Comparison of ENCODE assay signal across 27 cellular contexts in genomic region chr22:49687786-49688515, GRCh38.
"Had no signal": no experiment of that assay in that cellular context is flagged by ENCODE, and none has a peak within 500 bp of the region (broad histone marks: within the 10 kb centered on the region; RNA-seq: fewer than 3 reads in every experiment).

No MANE protein-coding gene starts in this region.

- H3K4me1 ChIP-seq: ascending aorta, left ventricle myocardium inferior, stomach, thyroid gland had no signal

- H3K4me1 Mint-ChIP-seq: activated CD4-positive, alpha-beta T cell treated with anti-CD3 and anti-CD28 coated beads, Interleukin-2, amount 10 ng/mL, durations not matched to agents 24 days and 14 days; brain had no signal

- ATAC-seq: esophagus mucosa; mucosa of descending colon; natural killer cell treated with Interleukin-12 subunit alpha and Interleukin-12 subunit beta and Interleukin-15 and Interleukin-18, amount 100 ng/mL, for 72 hours; stimulated activated naive B cell treated with anti-CD40 and anti-IgM and Interleukin-4, amounts not matched to agents 10 μg/mL and 1 μg/mL and 100 μg/mL, for 72 hours; T-helper 17 cell had no signal

- H3K36me3 Mint-ChIP-seq: activated CD4-positive, alpha-beta memory T cell treated with anti-CD3 and anti-CD28 coated beads for 36 hours; activated naive CD4-positive, alpha-beta T cell treated with anti-CD3 and anti-CD28 coated beads, Interleukin-2, amount 10 ng/mL, durations not matched to agents 7 days and 5 days; activated naive CD8-positive, alpha-beta T cell treated with anti-CD3 and anti-CD28 coated beads, Interleukin-2, amount 10 ng/mL, durations not matched to agents 7 days and 5 days; brain; natural killer cell treated with Interleukin-12 subunit alpha and Interleukin-12 subunit beta and Interleukin-15 and Interleukin-18, amount 100 ng/mL, for 72 hours; stimulated activated naive B cell treated with anti-CD40 and anti-IgM and Interleukin-4, amounts not matched to agents 10 μg/mL and 1 μg/mL and 100 μg/mL, for 72 hours had no signal

- DNase-seq: activated CD4-positive, alpha-beta memory T cell treated with anti-CD3 and anti-CD28 coated beads for 36 hours; activated CD4-positive, alpha-beta T cell treated with anti-CD3 and anti-CD28 coated beads, Interleukin-2, amount 10 ng/mL, durations not matched to agents 24 days and 14 days; activated CD4-positive, CD25-positive, alpha-beta regulatory T cell treated with anti-CD3 and anti-CD28 coated beads, Interleukin-2, amount 50 U/mL, for 72 hours; activated gamma-delta T cell; activated naive CD4-positive, alpha-beta T cell treated with anti-CD3 and anti-CD28 coated beads, Interleukin-2, amount 10 ng/mL, durations not matched to agents 7 days and 5 days; activated naive CD8-positive, alpha-beta T cell treated with anti-CD3 and anti-CD28 coated beads, Interleukin-2, amount 10 ng/mL, durations not matched to agents 7 days and 5 days; activated T-cell treated with anti-CD3 and anti-CD28 coated beads for 4 hours; foreskin fibroblast; hypothalamus; left ventricle myocardium inferior; mucosa of descending colon; ovary; stimulated activated CD4-positive, alpha-beta T cell treated with anti-CD3 and anti-CD28 coated beads, Interleukin-15, amount 100 ng/mL, for 24 hours; stimulated activated CD4-positive, alpha-beta T cell treated with anti-CD3 and anti-CD28 coated beads, Interleukin-2, amount 100 ng/mL, for 24 hours; stimulated activated naive B cell treated with anti-CD40 and anti-IgM and Interleukin-4, amounts not matched to agents 10 μg/mL and 1 μg/mL and 100 μg/mL, for 72 hours; stomach; T-helper 17 cell; T1000; thyroid gland had no signal

- H3K27ac Mint-ChIP-seq: activated CD4-positive, alpha-beta memory T cell treated with anti-CD3 and anti-CD28 coated beads for 36 hours; activated CD4-positive, alpha-beta T cell treated with anti-CD3 and anti-CD28 coated beads, Interleukin-2, amount 10 ng/mL, durations not matched to agents 24 days and 14 days; activated naive CD4-positive, alpha-beta T cell treated with anti-CD3 and anti-CD28 coated beads, Interleukin-2, amount 10 ng/mL, durations not matched to agents 7 days and 5 days; activated naive CD8-positive, alpha-beta T cell treated with anti-CD3 and anti-CD28 coated beads, Interleukin-2, amount 10 ng/mL, durations not matched to agents 7 days and 5 days; brain; natural killer cell treated with Interleukin-12 subunit alpha and Interleukin-12 subunit beta and Interleukin-15 and Interleukin-18, amount 100 ng/mL, for 72 hours; progenitor cell of endocrine pancreas; stimulated activated naive B cell treated with anti-CD40 and anti-IgM and Interleukin-4, amounts not matched to agents 10 μg/mL and 1 μg/mL and 100 μg/mL, for 72 hours; T-helper 17 cell had no signal

- H3K9me3 ChIP-seq: ascending aorta, mucosa of descending colon, neutrophil, ovary, thyroid gland had no signal

- H3K9me3 Mint-ChIP-seq: activated CD4-positive, alpha-beta memory T cell treated with anti-CD3 and anti-CD28 coated beads for 36 hours; activated CD4-positive, alpha-beta T cell treated with anti-CD3 and anti-CD28 coated beads, Interleukin-2, amount 10 ng/mL, durations not matched to agents 24 days and 14 days; activated naive CD4-positive, alpha-beta T cell treated with anti-CD3 and anti-CD28 coated beads, Interleukin-2, amount 10 ng/mL, durations not matched to agents 7 days and 5 days; stimulated activated naive B cell treated with anti-CD40 and anti-IgM and Interleukin-4, amounts not matched to agents 10 μg/mL and 1 μg/mL and 100 μg/mL, for 72 hours had no signal

- H3K36me3 ChIP-seq: ascending aorta, cardiac muscle cell, left ventricle myocardium inferior, neutrophil, ovary, stomach, thyroid gland had no signal

- H3K4me3 ChIP-seq: ascending aorta, cardiac muscle cell, left ventricle myocardium inferior, mucosa of descending colon, ovary, smooth muscle cell, stomach, thyroid gland had no signal

- H3K4me2 ChIP-seq: smooth muscle cell had no signal

- H3K4me3 Mint-ChIP-seq: activated CD4-positive, alpha-beta memory T cell treated with anti-CD3 and anti-CD28 coated beads for 36 hours; activated CD4-positive, alpha-beta T cell treated with anti-CD3 and anti-CD28 coated beads, Interleukin-2, amount 10 ng/mL, durations not matched to agents 24 days and 14 days; activated naive CD4-positive, alpha-beta T cell treated with anti-CD3 and anti-CD28 coated beads, Interleukin-2, amount 10 ng/mL, durations not matched to agents 7 days and 5 days; activated naive CD8-positive, alpha-beta T cell treated with anti-CD3 and anti-CD28 coated beads, Interleukin-2, amount 10 ng/mL, durations not matched to agents 7 days and 5 days; brain; natural killer cell treated with Interleukin-12 subunit alpha and Interleukin-12 subunit beta and Interleukin-15 and Interleukin-18, amount 100 ng/mL, for 72 hours; stimulated activated naive B cell treated with anti-CD40 and anti-IgM and Interleukin-4, amounts not matched to agents 10 μg/mL and 1 μg/mL and 100 μg/mL, for 72 hours; T-helper 17 cell had no signal

- H3K27ac ChIP-seq: ascending aorta, cardiac muscle cell, left ventricle myocardium inferior, neutrophil, ovary, stomach, thyroid gland had no signal

- H3K27me3 ChIP-seq: ascending aorta, neutrophil, ovary, thyroid gland had no signal
